ENCODE assay signal across 20 cellular contexts in the genomic region with DNA sequence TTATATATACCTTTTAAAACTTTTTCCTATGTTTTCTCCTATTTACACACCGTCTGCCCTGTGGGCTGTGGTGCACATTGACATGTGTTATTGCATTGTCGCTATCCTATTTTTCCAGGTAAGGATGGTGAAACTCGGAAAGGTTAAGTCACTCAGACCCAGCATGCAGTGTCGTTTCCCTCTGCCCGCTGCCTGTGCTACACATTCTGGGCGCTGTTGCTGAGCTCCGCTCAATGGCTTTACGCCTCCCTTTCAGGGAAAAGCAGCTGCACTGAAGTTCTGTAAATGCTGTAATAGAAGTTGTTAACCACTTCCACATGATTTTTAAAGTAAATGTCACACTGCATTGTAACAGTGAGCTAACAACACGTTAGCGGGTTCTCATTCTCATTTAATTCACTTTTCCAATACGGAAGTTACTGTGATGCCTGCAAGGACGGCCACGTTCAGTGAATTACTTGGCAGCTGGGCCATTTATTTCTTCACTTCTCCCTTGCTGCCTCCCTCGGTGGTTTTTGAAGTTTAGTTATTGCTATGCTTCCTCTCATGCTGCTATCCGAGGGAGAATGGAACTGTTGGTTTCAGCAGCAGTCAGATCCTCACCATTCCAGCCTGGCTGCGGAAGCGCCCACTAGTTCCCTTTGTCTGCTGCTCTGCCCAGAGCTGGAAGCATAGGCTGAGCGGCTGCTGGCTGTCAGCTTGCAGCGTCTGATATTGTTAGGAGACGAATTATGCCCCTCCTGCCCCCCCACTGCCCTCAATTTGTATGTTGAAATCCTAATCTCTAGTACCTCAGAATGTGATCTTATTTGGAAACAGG.
DNase-seq lines count a peak whose midpoint lies in the region; ATAC-seq and TF ChIP-seq lines count a peak whose summit lies in the region.
"Had no signal": no experiment of that assay in that cellular context is flagged by ENCODE, and none has a peak within 500 bp of the region (broad histone marks: within the 10 kb centered on the region; RNA-seq: fewer than 3 reads in every experiment).

No MANE protein-coding gene starts in this region.

- no peaks in the 10 kb centered on the region for H3K4me1 ChIP-seq in neuron (ENCODE audit: insufficient read depth, low read length)
- H3K4me1 ChIP-seq: colonic mucosa, foreskin keratinocyte, spleen had no signal

- H2AFZ ChIP-seq in neuron (ENCODE audit: low read depth, low read length) = peak overlapping the region; percentile 49

- H3K36me3 ChIP-seq in neuron (ENCODE audit: insufficient read depth, low read length) = no peaks in the 10 kb centered on the region
- H3K36me3 ChIP-seq: colonic mucosa, ovary, spleen, tibial nerve had no signal

- ATAC-seq in Right ventricle myocardium superior (ENCODE audit: poor library complexity) (peak; percentile 15), left cardiac atrium (no peak), GM21723 (IDR thresholded peaks at IDR 0.05; ENCODE audit: unreplicated experiment) (no peak), HG03045 (IDR thresholded peaks at IDR 0.05; ENCODE audit: unreplicated experiment) (no peak)
- ATAC-seq: foreskin keratinocyte, SK-N-SH treated with all-trans-retinoic acid at 6 μM for 48 hours had no signal

- peak overlapping the region; percentile 0 for H3K4me3 ChIP-seq in astrocyte of the spinal cord (ENCODE audit: low read depth, low read length)
- peak overlapping the region; percentile 24 for H3K4me3 ChIP-seq in neuron (ENCODE audit: low read length)
- H3K4me3 ChIP-seq: colonic mucosa, ovary, spleen, tibial nerve had no signal

- TF ChIP-seq CTCF in astrocyte of the spinal cord (IDR thresholded peaks at IDR 0.05; ENCODE audit: low read depth, low read length) = no peak

- peaks cover 4% of the 10 kb centered on the region for H3K27me3 ChIP-seq in neuron (ENCODE audit: insufficient read depth, low read length)
- H3K27me3 ChIP-seq: colonic mucosa, ovary had no signal

- in situ Hi-C loops in astrocyte of the spinal cord (cut with HindIII; ENCODE audit: low sequenced_read_pairs) = no loop called here

- DNase-seq in Right ventricle myocardium superior (no peak), left cardiac atrium (no peak), astrocyte of the spinal cord (ENCODE audit: low read depth, low spot score) (peak; percentile 25), HuH-7.5 (ENCODE audit: low spot score) (no peak)
- no peak for DNase-seq in activated CD4-positive, alpha-beta T cell treated with anti-CD3 and anti-CD28 coated beads for 48 hours
- DNase-seq: activated CD4-positive, alpha-beta T cell treated with anti-CD3 and anti-CD28 coated beads, Interleukin-2, amount 50 U/mL, for 1 hour; activated naive CD4-positive, alpha-beta T cell treated with Interleukin-2 at 50 U/mL for 16 hours; activated T-cell treated with anti-CD3 and anti-CD28 coated beads for 4 hours; colonic mucosa; DMS53; foreskin keratinocyte; NCI-H2081; NCI-H748 treated with DMSO at 0.1 percent for 48 hours; ovary; spleen had no signal

- intact Hi-C loops in Right ventricle myocardium superior (cut with DNase I) = no loop called here
- intact Hi-C loops in left cardiac atrium (cut with DNase I) = no loop called here

- no peaks in the 10 kb centered on the region for H3K9me3 ChIP-seq in neuron (ENCODE audit: low read length)
- H3K9me3 ChIP-seq: colonic mucosa, ovary, spleen, tibial nerve had no signal
